ENCODE assay signal across 10 cellular contexts in genomic region chr3:119776304-119776703, GRCh38. TPM values are rescaled to one million over a fixed set of nuclear protein-coding genes. Genes with fewer than 3 reads are reported as not detected.
"Had no signal": no experiment of that assay in that cellular context is flagged by ENCODE, and none has a peak within 500 bp of the region (broad histone marks: within the 10 kb centered on the region; RNA-seq: fewer than 3 reads in every experiment).

No MANE protein-coding gene starts in this region.

- H3K4me3 Mint-ChIP-seq: GM23338, H9, HFFc6 had no signal

- FAIRE-seq: H1, H54, K562 had no signal

- H3K4me2 ChIP-seq: GM23338 had no signal

- H3K27ac Mint-ChIP-seq: GM23338, H9, HFFc6 had no signal

- H3K9me3 Mint-ChIP-seq: GM23338 had no signal

- DNase-seq: H9, HCEC 1CT, HFFc6, IMR-90, KG1 had no signal

- H3K4me3 ChIP-seq: GM23338, K562 had no signal

- H3K27ac ChIP-seq: HL-60 had no signal

- ATAC-seq: GM23338, K562 had no signal

RNA-seq across cellular contexts. Expression of gene NR1I2, which starts 5.6 kb away (rescaled TPM):
- total RNA-seq: H9, HFFc6, IMR-90, K562 had no signal
- polyA plus RNA-seq: IMR-90, K562 had no signal
